In genomic region chr7:69757990-69758430, GRCh38 we compare ENCODE assay signal across 2 cellular contexts.
A peak's percentile ranks its signal among the peaks of the same experiment; 100 is the strongest.
TF ChIP-seq lines count a peak whose summit lies in the region.

No MANE protein-coding gene starts in this region.

TF ChIP-seq in IMR-90, 13 proteins besides CTCF, POLR2A, EP300 and RAD21:
- TF ChIP-seq MAFK (IDR thresholded peaks at IDR 0.05; ENCODE audit: low read depth, low read length), result no peak
- no peak for TF ChIP-seq MAZ (IDR thresholded peaks at IDR 0.05; ENCODE audit: borderline replicate concordance, low read depth, low read length)
- no peak for TF ChIP-seq RCOR1 (IDR thresholded peaks at IDR 0.05; ENCODE audit: insufficient replicate concordance, low read length)
- TF ChIP-seq FOS (IDR thresholded peaks at IDR 0.05; ENCODE audit: low read depth, low read length), result no peak
- TF ChIP-seq RFX5 (IDR thresholded peaks at IDR 0.05; ENCODE audit: low read depth, low read length), result no peak
- TF ChIP-seq MXI1 (IDR thresholded peaks at IDR 0.05; ENCODE audit: borderline replicate concordance, low read depth, low read length), result no peak
- no peak for TF ChIP-seq CEBPB (IDR thresholded peaks at IDR 0.05; ENCODE audit: low read depth, low read length)
- no peak for TF ChIP-seq BHLHE40 (IDR thresholded peaks at IDR 0.05; ENCODE audit: low read depth, low read length)
- no peak for TF ChIP-seq NFE2L2 (IDR thresholded peaks at IDR 0.05; ENCODE audit: low read depth, low read length)
- no peak for TF ChIP-seq SMC3 (IDR thresholded peaks at IDR 0.05; ENCODE audit: low read depth, low read length)
- TF ChIP-seq CHD1 (IDR thresholded peaks at IDR 0.05; ENCODE audit: low read depth, low read length), result no peak
- TF ChIP-seq ELK1 (IDR thresholded peaks at IDR 0.05; ENCODE audit: borderline replicate concordance, low read depth, low read length), result no peak
- TF ChIP-seq USF2 (IDR thresholded peaks at IDR 0.05; ENCODE audit: low read depth, low read length), result no peak

TF ChIP-seq in GM12878, 131 proteins besides CTCF, POLR2A, EP300 and RAD21:
- peak; percentile 66 for TF ChIP-seq EED (IDR thresholded peaks at IDR 0.05; ENCODE audit: low read depth)
- peak; percentile 87 for TF ChIP-seq ATF7 (IDR thresholded peaks at IDR 0.05; ENCODE audit: low read depth)
- no peak for TF ChIP-seq ZNF687 (IDR thresholded peaks at IDR 0.05)
- peak; percentile 66 for TF ChIP-seq NR2F1 (conservative IDR thresholded peaks at IDR 0.05)
- peak; percentile 61; the same call in 1 of the 2 replicates for TF ChIP-seq RUNX3 (IDR thresholded peaks at IDR 0.05; ENCODE audit: low read length)
- TF ChIP-seq MTA2 (IDR thresholded peaks at IDR 0.05; ENCODE audit: low read depth), result peak; percentile 79
- TF ChIP-seq USF1 (IDR thresholded peaks at IDR 0.05; ENCODE audit: borderline replicate concordance, extremely low read length, insufficient read depth, low read depth, low read length), result no peak
- TF ChIP-seq SKIL (IDR thresholded peaks at IDR 0.05; ENCODE audit: low read depth, poor library complexity, severe bottlenecking), result no peak
- TF ChIP-seq IKZF1 (conservative IDR thresholded peaks at IDR 0.05), result peak; percentile 66
- peak; percentile 76; the same call in 1 of the 2 replicates for TF ChIP-seq BCL11A (IDR thresholded peaks at IDR 0.05; ENCODE audit: low read depth, low read length)
- TF ChIP-seq IKZF2 (IDR thresholded peaks at IDR 0.05), result peak; percentile 57 to 68; a peak in 3 of 4 replicates
- TF ChIP-seq MEF2B (IDR thresholded peaks at IDR 0.05; ENCODE audit: partially characterized antibody, poor library complexity, severe bottlenecking), result peak; percentile 81
